In genomic region chr2:235005603-235006259, GRCh38 we compare ENCODE assay signal across 10 cellular contexts. TPM values are rescaled to one million over a fixed set of nuclear protein-coding genes. Genes with fewer than 3 reads are reported as not detected.
A peak's percentile ranks its signal among the peaks of the same experiment; 100 is the strongest.
DNase-seq lines count a peak whose midpoint lies in the region; ATAC-seq and TF ChIP-seq lines count a peak whose summit lies in the region.
"Had no signal": no experiment of that assay in that cellular context is flagged by ENCODE, and none has a peak within 500 bp of the region (broad histone marks: within the 10 kb centered on the region; RNA-seq: fewer than 3 reads in every experiment).

No MANE protein-coding gene starts in this region.

- H3K4me3 ChIP-seq in H7 (ENCODE audit: insufficient read depth, low read depth, low read length), result no peak overlapping the region
- no peak overlapping the region for H3K4me3 ChIP-seq in left ventricle myocardium inferior
- no peak overlapping the region for H3K4me3 ChIP-seq in coronary artery

- H3K4me1 ChIP-seq in left ventricle myocardium inferior, result peaks cover 56% of the 10 kb centered on the region

- H3K9me3 ChIP-seq in left ventricle myocardium inferior (replicated peaks), result no peaks in the 10 kb centered on the region

- TF ChIP-seq CTCF in left ventricle myocardium inferior (IDR thresholded peaks at IDR 0.05; ENCODE audit: borderline replicate concordance) (peak; percentile 47), coronary artery (IDR thresholded peaks at IDR 0.05) (no peak)

- H3K27ac ChIP-seq in left ventricle myocardium inferior (replicated peaks), result peak overlapping the region; percentile 29
- no peak overlapping the region for H3K27ac ChIP-seq in coronary artery

- ATAC-seq in GM18907 (IDR thresholded peaks at IDR 0.05; ENCODE audit: unreplicated experiment), result no peak
- ATAC-seq: naive thymus-derived CD8-positive, alpha-beta T cell had no signal

- no peaks in the 10 kb centered on the region; the same call in none of the 2 replicates for H3K36me3 ChIP-seq in H7 (replicated peaks; ENCODE audit: control insufficient read depth, insufficient read depth, low read length)
- no peaks in the 10 kb centered on the region for H3K36me3 ChIP-seq in left ventricle myocardium inferior

- intact Hi-C loops in left ventricle myocardium inferior (cut with micrococcal nuclease), result no loop called here

- no peaks in the 10 kb centered on the region for H3K27me3 ChIP-seq in H7 (ENCODE audit: control insufficient read depth, insufficient read depth, low read length)
- no peaks in the 10 kb centered on the region for H3K27me3 ChIP-seq in left ventricle myocardium inferior (ENCODE audit: low read depth)

- DNase-seq in H7 (peak; percentile 92), SK-N-DZ (ENCODE audit: low spot score) (peak; percentile 52), left ventricle myocardium inferior (peak; percentile 59), pons (ENCODE audit: low spot score) (peak; percentile 50), coronary artery (ENCODE audit: low spot score) (no peak), SIG-M5 treated with dmso at 0.1 percent for 504 hours (lab: John Stamatoyannopoulos, UW; ENCODE audit: unreplicated experiment) (no peak), CD1c-positive myeloid dendritic cell (ENCODE audit: extremely low spot score) (no peak)
- DNase-seq: naive thymus-derived CD8-positive, alpha-beta T cell; stimulated activated naive CD4-positive, alpha-beta T cell had no signal

RNA-seq across cellular contexts. Expression of gene SH3BP4, which starts 53.9 kb away (rescaled TPM):
- total RNA-seq in H7 (2014; rRNA removed; shearing (Covaris generic)), result 45.8 and 61.4 TPM in 2 replicates
- polyA plus RNA-seq in SK-N-DZ (2014; cell fraction: cytosol; rRNA removed), result 13.6 TPM in 2 replicates
- 6.2 and 8.6 TPM in 2 replicates for polyA plus RNA-seq in SK-N-DZ (2014; cell fraction: nucleus; rRNA removed)
- 9.6 TPM for total RNA-seq in left ventricle myocardium inferior
- polyA plus RNA-seq: naive thymus-derived CD8-positive, alpha-beta T cell had no signal

Comparison
In these comparisons a context has a peak if more than half of its experiments do, and no peak if none do; other contexts are left out.
1. DNase-seq: peak in H7 (single experiment), SK-N-DZ (single experiment), left ventricle myocardium inferior (single experiment) and pons (single experiment); none in coronary artery (single experiment), SIG-M5 treated with dmso at 0.1 percent for 504 hours (single experiment) and CD1c-positive myeloid dendritic cell (single experiment).